Comparison of ENCODE assay signal across 9 cellular contexts in genomic region chr12:51171884-51172514, GRCh38. TPM values are rescaled to one million over a fixed set of nuclear protein-coding genes. Genes with fewer than 3 reads are reported as not detected.
DNase-seq lines count a peak whose midpoint lies in the region; ATAC-seq and TF ChIP-seq lines count a peak whose summit lies in the region.
"Had no signal": no experiment of that assay in that cellular context is flagged by ENCODE, and none has a peak within 500 bp of the region (broad histone marks: within the 10 kb centered on the region; RNA-seq: fewer than 3 reads in every experiment).

No MANE protein-coding gene starts in this region.

- peaks cover 12% of the 10 kb centered on the region for H3K4me1 Mint-ChIP-seq in stimulated activated naive CD8-positive, alpha-beta T cell treated with anti-CD3 and anti-CD28 coated beads, Interleukin-15, amount 100 ng/mL, for 72 hours

- no peak overlapping the region for H3K4me3 Mint-ChIP-seq in stimulated activated naive CD8-positive, alpha-beta T cell treated with anti-CD3 and anti-CD28 coated beads, Interleukin-15, amount 100 ng/mL, for 72 hours
- H3K4me3 Mint-ChIP-seq: dendritic cell treated with granulocyte-macrophage colony-stimulating factor and Interleukin-4, amounts not matched to agents 40 ng/mL and 50 ng/mL, for 4 days had no signal

- 3% methylated on average over 14 to 16 of the region's 16 CpGs for WGBS in adrenal gland, 4 donors

- H3K9ac ChIP-seq in HUES6 (ENCODE audit: low read length) = peak overlapping the region; percentile 95

- H3K27me3 Mint-ChIP-seq in stimulated activated naive CD8-positive, alpha-beta T cell treated with anti-CD3 and anti-CD28 coated beads, Interleukin-15, amount 100 ng/mL, for 72 hours = no peaks in the 10 kb centered on the region
- H3K27me3 Mint-ChIP-seq: dendritic cell treated with granulocyte-macrophage colony-stimulating factor and Interleukin-4, amounts not matched to agents 40 ng/mL and 50 ng/mL, for 4 days had no signal

- H3K4me1 ChIP-seq in HUES6 (ENCODE audit: control insufficient read depth, insufficient read depth, low read length) (no peaks in the 10 kb centered on the region), adrenal gland (replicated peaks in 1 of 2) (peaks cover 10 to 21% of the 10 kb centered on the region in 2 donors)

- no peaks in the 10 kb centered on the region for H3K9me3 ChIP-seq in HUES6 (ENCODE audit: control insufficient read depth, insufficient read depth, low read depth, low read length)
- H3K9me3 ChIP-seq in adrenal gland (replicated peaks in 1 of 3) = no peaks in the 10 kb centered on the region

- ATAC-seq in stimulated activated naive CD8-positive, alpha-beta T cell treated with anti-CD3 and anti-CD28 coated beads, Interleukin-15, amount 100 ng/mL, for 72 hours = peak; percentile 1
- ATAC-seq in HG02852 (IDR thresholded peaks at IDR 0.05; ENCODE audit: unreplicated experiment) (no peak), HG02870 (IDR thresholded peaks at IDR 0.05; ENCODE audit: unreplicated experiment) (no peak)

- TF ChIP-seq CTCF in adrenal gland (IDR thresholded peaks at IDR 0.05) = no peak

- DNase-seq in stimulated activated CD4-positive, alpha-beta T cell treated with anti-CD3 and anti-CD28 coated beads, Interleukin-12 subunit alpha, Interleukin-12 subunit beta, amount 100 ng/mL, for 48 hours (ENCODE audit: low read depth in 2 of 3, low spot score in 1 of 3) = peak in 2 of 3 donors; percentile 4 to 11
- no peak for DNase-seq in stimulated activated CD4-positive, alpha-beta T cell treated with anti-CD3 and anti-CD28 coated beads, Interleukin-4, amount 100 ng/mL, for 1 hour
- peak in 5 of 7 donors; percentile 21 to 58 (median 30) for DNase-seq in adrenal gland
- no peak for DNase-seq in stimulated activated naive CD8-positive, alpha-beta T cell treated with anti-CD3 and anti-CD28 coated beads, Interleukin-15, amount 100 ng/mL, for 72 hours

- H3K9me3 Mint-ChIP-seq in stimulated activated naive CD8-positive, alpha-beta T cell treated with anti-CD3 and anti-CD28 coated beads, Interleukin-15, amount 100 ng/mL, for 72 hours = no peaks in the 10 kb centered on the region
- H3K9me3 Mint-ChIP-seq: dendritic cell treated with granulocyte-macrophage colony-stimulating factor and Interleukin-4, amounts not matched to agents 40 ng/mL and 50 ng/mL, for 4 days had no signal

- H3K4me3 ChIP-seq in HUES6 (ENCODE audit: low read depth, low read length) (peak overlapping the region; percentile 77), adrenal gland (peak overlapping the region; percentile 65 to 97 (median 92)), iPS-11a (ENCODE audit: low read depth, low read length) (peak overlapping the region; percentile 89)

- H3K36me3 ChIP-seq in HUES6 (ENCODE audit: control insufficient read depth, insufficient read depth, low read length) = peaks cover 2% of the 10 kb centered on the region; the same call in 1 of the 2 replicates
- H3K36me3 ChIP-seq in adrenal gland (replicated peaks in 1 of 2) = no peaks in the 10 kb centered on the region

- no peak overlapping the region for H3K27ac Mint-ChIP-seq in stimulated activated naive CD8-positive, alpha-beta T cell treated with anti-CD3 and anti-CD28 coated beads, Interleukin-15, amount 100 ng/mL, for 72 hours
- H3K27ac Mint-ChIP-seq: dendritic cell treated with granulocyte-macrophage colony-stimulating factor and Interleukin-4, amounts not matched to agents 40 ng/mL and 50 ng/mL, for 4 days had no signal

- TF ChIP-seq POLR2A in adrenal gland (IDR thresholded peaks at IDR 0.05) = no peak

- intact Hi-C loops in adrenal gland (cut with DNase I) = no loop called here

- H3K27ac ChIP-seq in HUES6 (ENCODE audit: low read depth, low read length) = peak overlapping the region; percentile 97
- peak overlapping the region; percentile 96 to 100 (median 98) for H3K27ac ChIP-seq in adrenal gland

- H3K27me3 ChIP-seq in HUES6 (ENCODE audit: control insufficient read depth, insufficient read depth, low read length) (no peaks in the 10 kb centered on the region), adrenal gland (no peaks in the 10 kb centered on the region)

RNA-seq across cellular contexts. Expression of gene TFCP2, which starts 0.9 kb away (rescaled TPM):
- 10 to 100 TPM in 7 of 8 donors, 1 to 10 TPM in 1; 9.4 to 28.5 (median 20.1) TPM for total RNA-seq in adrenal gland
- polyA plus RNA-seq in adrenal gland = 10 to 100 TPM; 11.1 to 28.7 (median 11.5) TPM

RNA-seq across cellular contexts. Expression of gene POU6F1, which starts 45.9 kb away (rescaled TPM):
- total RNA-seq in adrenal gland = 10 to 100 TPM in 4 of 8 donors, 1 to 10 TPM in 4; 3.4 to 19.3 (median 10.6) TPM
- polyA plus RNA-seq in adrenal gland = 10 to 100 TPM in 2 of 3 donors, 1 to 10 TPM in 1; 2.2 to 18.2 (median 16.9) TPM

Comparison
In these comparisons a context has a peak if more than half of its experiments do, and no peak if none do; other contexts are left out.
1. DNase-seq: peak in stimulated activated CD4-positive, alpha-beta T cell treated with anti-CD3 and anti-CD28 coated beads, Interleukin-12 subunit alpha, Interleukin-12 subunit beta, amount 100 ng/mL, for 48 hours (2 of 3) and adrenal gland (5 of 7); none in stimulated activated CD4-positive, alpha-beta T cell treated with anti-CD3 and anti-CD28 coated beads, Interleukin-4, amount 100 ng/mL, for 1 hour (single experiment) and stimulated activated naive CD8-positive, alpha-beta T cell treated with anti-CD3 and anti-CD28 coated beads, Interleukin-15, amount 100 ng/mL, for 72 hours (0 of 2).
2. Peak in every context shown above with its lines, with median percentiles within 50 percentile points of each other: H3K4me3 ChIP-seq.